In the genomic region with DNA sequence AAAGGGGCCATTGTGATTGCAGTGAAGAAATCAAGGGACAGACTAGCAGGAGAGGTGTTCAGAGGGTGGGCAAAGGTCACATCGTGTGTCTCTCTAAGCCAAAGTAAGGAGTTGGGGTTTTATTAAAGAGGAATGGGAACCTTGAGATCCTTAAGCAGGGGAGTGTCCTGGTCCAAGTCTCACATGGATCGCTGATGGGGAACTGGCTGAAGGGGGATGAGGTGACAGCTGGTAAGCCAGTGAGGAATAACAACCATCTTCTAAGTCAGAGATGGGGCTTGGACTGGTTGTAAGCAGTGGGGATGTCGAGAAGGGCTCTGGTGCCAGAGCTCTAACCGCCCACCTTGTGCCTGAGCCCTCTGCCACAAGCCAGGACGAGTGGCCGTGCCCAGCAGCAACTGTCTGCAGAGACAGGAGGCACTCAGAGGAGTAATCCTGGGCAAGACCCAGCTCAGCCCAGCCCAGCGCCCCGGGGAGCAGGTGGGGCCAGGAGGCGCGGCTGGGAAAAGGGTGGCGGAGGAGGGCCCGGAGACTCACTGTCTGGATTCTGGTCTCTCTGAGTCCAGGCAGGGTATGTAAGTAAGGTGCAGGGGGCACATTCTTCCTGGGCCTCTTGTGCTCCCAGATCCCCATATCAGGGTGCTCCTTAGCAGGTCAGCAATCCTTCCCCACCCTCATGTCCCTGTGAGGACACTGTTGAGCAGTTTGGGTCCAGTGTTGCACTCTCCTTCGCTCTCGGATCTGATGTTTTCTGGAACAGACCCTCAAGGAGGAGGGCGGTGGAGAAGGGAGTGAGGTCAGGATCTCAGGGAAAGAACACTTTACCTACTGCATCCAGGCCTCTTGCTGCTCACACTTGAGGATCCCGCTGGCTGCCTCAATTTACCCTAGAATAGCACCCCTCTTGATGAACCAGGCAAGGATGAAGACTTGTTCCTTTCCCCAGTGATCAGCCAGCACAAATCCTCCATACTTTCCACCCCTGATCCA, we compare ENCODE assay signal across 2 cellular contexts.
TF ChIP-seq lines count a peak whose summit lies in the region.

No MANE protein-coding gene starts in this region.

TF ChIP-seq in GM12878, 131 proteins besides CTCF, POLR2A, EP300 and RAD21:
- TF ChIP-seq BACH1 (IDR thresholded peaks at IDR 0.05; ENCODE audit: borderline replicate concordance) (peak; percentile 33; the same call in 1 of the 2 replicates), IKZF1 (conservative IDR thresholded peaks at IDR 0.05) (0 out of 2 replicates have a peak, but pooled peaks have one; percentile 3), RBBP5 (conservative IDR thresholded peaks at IDR 0.05) (no peak), LARP7 (IDR thresholded peaks at IDR 0.05) (0 out of 2 replicates have a peak, but pooled peaks have one; percentile 44), GATAD2B (conservative IDR thresholded peaks at IDR 0.05; ENCODE audit: low read depth) (no peak), POLR2AphosphoS2 (IDR thresholded peaks at IDR 0.05; ENCODE audit: low read depth, low read length) (0 out of 2 replicates have a peak, but pooled peaks have one; percentile 49), POLR2AphosphoS5 (IDR thresholded peaks at IDR 0.05; ENCODE audit: low read length) (0 out of 2 replicates have a peak, but pooled peaks have one; percentile 37)
- TF ChIP-seq, protein P1, sequence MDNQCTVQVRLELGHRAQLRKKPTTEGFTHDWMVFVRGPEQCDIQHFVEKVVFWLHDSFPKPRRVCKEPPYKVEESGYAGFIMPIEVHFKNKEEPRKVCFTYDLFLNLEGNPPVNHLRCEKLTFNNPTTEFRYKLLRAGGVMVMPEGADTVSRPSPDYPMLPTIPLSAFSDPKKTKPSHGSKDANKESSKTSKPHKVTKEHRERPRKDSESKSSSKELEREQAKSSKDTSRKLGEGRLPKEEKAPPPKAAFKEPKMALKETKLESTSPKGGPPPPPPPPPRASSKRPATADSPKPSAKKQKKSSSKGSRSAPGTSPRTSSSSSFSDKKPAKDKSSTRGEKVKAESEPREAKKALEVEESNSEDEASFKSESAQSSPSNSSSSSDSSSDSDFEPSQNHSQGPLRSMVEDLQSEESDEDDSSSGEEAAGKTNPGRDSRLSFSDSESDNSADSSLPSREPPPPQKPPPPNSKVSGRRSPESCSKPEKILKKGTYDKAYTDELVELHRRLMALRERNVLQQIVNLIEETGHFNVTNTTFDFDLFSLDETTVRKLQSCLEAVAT (IDR thresholded peaks at IDR 0.05): peak; percentile 79

TF ChIP-seq in HEK293T, 16 proteins besides CTCF, POLR2A, EP300 and RAD21:
- TF ChIP-seq CTBP1 (IDR thresholded peaks at IDR 0.05; ENCODE audit: borderline replicate concordance): no peak
- no peak for TF ChIP-seq ARNT (IDR thresholded peaks at IDR 0.05)
